8 cellular contexts compared by ENCODE assay signal in the genomic region with DNA sequence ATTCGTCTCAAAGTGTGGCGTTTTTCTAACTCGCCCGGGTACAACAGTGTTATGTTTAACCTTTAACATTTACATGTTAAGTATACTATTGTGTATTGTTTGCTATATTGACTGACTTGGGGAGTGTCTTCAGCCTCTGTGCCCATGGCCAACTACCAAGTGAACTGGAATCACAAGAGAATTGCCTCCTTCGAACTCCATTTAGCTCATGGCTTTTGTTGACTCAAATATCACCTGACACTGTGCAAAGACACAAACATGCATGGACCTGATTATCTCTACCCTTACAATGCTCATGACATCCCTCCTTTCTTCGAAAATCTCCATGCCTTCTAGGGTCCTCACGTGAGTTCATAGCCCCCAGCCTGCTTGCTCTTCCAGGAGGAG. TPM values are rescaled to one million over a fixed set of nuclear protein-coding genes. Genes with fewer than 3 reads are reported as not detected.
DNase-seq lines count a peak whose midpoint lies in the region; ATAC-seq, FAIRE-seq and TF ChIP-seq lines count a peak whose summit lies in the region.

No MANE protein-coding gene starts in this region.

- H3K27me3 ChIP-seq in RWPE2 (ENCODE audit: insufficient read depth, poor library complexity, severe bottlenecking) (no peaks in the 10 kb centered on the region), prostate gland (replicated peaks; ENCODE audit: insufficient read depth) (no peaks in the 10 kb centered on the region)

- WGBS in prostate gland = 7% methylated on average over 7 of the region's 7 CpGs

- peak; percentile 83 for FAIRE-seq in GM12891 (lab: Jason Lieb, UNC)

- H3K4me1 ChIP-seq in RWPE2 (ENCODE audit: insufficient read depth, poor library complexity, severe bottlenecking) (peaks cover 7% of the 10 kb centered on the region), prostate gland (replicated peaks) (no peaks in the 10 kb centered on the region)

- H3K9me3 ChIP-seq in RWPE2 (ENCODE audit: severe bottlenecking) (peaks cover 3% of the 10 kb centered on the region), prostate gland (no peaks in the 10 kb centered on the region)

- peaks cover 23% of the 10 kb centered on the region for H3K36me3 ChIP-seq in RWPE2 (ENCODE audit: low read depth)
- H3K36me3 ChIP-seq in prostate gland = no peaks in the 10 kb centered on the region

- intact Hi-C loops in prostate gland (cut with DNase I) = no loop called here

- TF ChIP-seq CTCF in RWPE2 (IDR thresholded peaks at IDR 0.05; ENCODE audit: poor library complexity, severe bottlenecking) (no peak), fibroblast of pulmonary artery (IDR thresholded peaks at IDR 0.05; ENCODE audit: low read length, missing control alignments) (no peak), prostate gland (IDR thresholded peaks at IDR 0.05) (no peak)

- TF ChIP-seq POLR2A in GM12891 (IDR thresholded peaks at IDR 0.05; ENCODE audit: low read depth, low read length) (no peak), prostate gland (IDR thresholded peaks at IDR 0.05) (no peak)

- H3K4me3 ChIP-seq in RWPE2 (ENCODE audit: severe bottlenecking) = peak overlapping the region; percentile 48
- H3K4me3 ChIP-seq in fibroblast of pulmonary artery (replicated peaks; ENCODE audit: low read depth, low read length) = peak overlapping the region; percentile 94
- peak overlapping the region; percentile 44 to 55 for H3K4me3 ChIP-seq in prostate gland

- peak; percentile 11; the same call in 1 of the 3 replicates for ATAC-seq in RWPE2 (ENCODE audit: low read depth)
- ATAC-seq in HG03108 (IDR thresholded peaks at IDR 0.05; ENCODE audit: unreplicated experiment) = no peak
- ATAC-seq in HG03196 (IDR thresholded peaks at IDR 0.05; ENCODE audit: unreplicated experiment) = no peak

- DNase-seq in GM12891 (ENCODE audit: insufficient read length, low spot score) (no peak), RWPE2 (ENCODE audit: low spot score) (no peak), fibroblast of pulmonary artery (ENCODE audit: low read depth) (no peak), prostate gland (ENCODE audit: low spot score) (no peak), medulla oblongata (ENCODE audit: extremely low spot score) (no peak), glomerular visceral epithelial cell (ENCODE audit: extremely low spot score) (no peak)

- H3K27ac ChIP-seq in RWPE2 (ENCODE audit: poor library complexity, severe bottlenecking) (peak overlapping the region; percentile 10), prostate gland (peak overlapping the region; percentile 64 to 72)

TF ChIP-seq in GM12891, 5 proteins besides CTCF, POLR2A, EP300 and RAD21:
- TF ChIP-seq POLR2AphosphoS5 (IDR thresholded peaks at IDR 0.05; ENCODE audit: low read depth, low read length) (no peak), PAX5 (IDR thresholded peaks at IDR 0.05; ENCODE audit: insufficient read depth, low read length, severe bottlenecking) (no peak), TAF1 (IDR thresholded peaks at IDR 0.05; ENCODE audit: low read depth, low read length) (no peak), SPI1 (IDR thresholded peaks at IDR 0.05; ENCODE audit: low read depth, low read length) (no peak), POU2F2 (IDR thresholded peaks at IDR 0.05; ENCODE audit: low read depth, low read length) (no peak)

RNA-seq across cellular contexts. Expression of a gene that starts 0.7 kb away (rescaled TPM):
- polyA plus RNA-seq in GM12891 (2012; ENCODE audit: low read depth, missing spikeins) = 10.3 TPM
- total RNA-seq in prostate gland = 10 to 100 TPM; 12.2 to 31.0 TPM

RNA-seq across cellular contexts. Expression of a gene that starts 28.3 kb away (rescaled TPM):
- polyA plus RNA-seq in GM12891 (2012; ENCODE audit: low read depth, missing spikeins) = 3.5 TPM
- total RNA-seq in prostate gland = 10 to 100 TPM; 16.5 to 17.0 TPM

RNA-seq across cellular contexts. Expression of a gene that starts 38.4 kb away (rescaled TPM):
- polyA plus RNA-seq in GM12891 (2012; ENCODE audit: low read depth, missing spikeins) = 6.0 TPM
- total RNA-seq in prostate gland = 10 to 100 TPM; 32.1 to 49.7 TPM

RNA-seq across cellular contexts. Expression of a gene that starts 47.1 kb away (rescaled TPM):
- 0.32 TPM for polyA plus RNA-seq in GM12891 (2012; ENCODE audit: low read depth, missing spikeins)
- 1 to 10 TPM; 3.6 to 9.0 TPM for total RNA-seq in prostate gland

RNA-seq across cellular contexts. Expression of a gene that starts 58.0 kb away (rescaled TPM):
- 12.1 TPM for polyA plus RNA-seq in GM12891 (2012; ENCODE audit: low read depth, missing spikeins)
- total RNA-seq in prostate gland = 10 to 100 TPM; 21.1 to 23.5 TPM
